In the genomic region with DNA sequence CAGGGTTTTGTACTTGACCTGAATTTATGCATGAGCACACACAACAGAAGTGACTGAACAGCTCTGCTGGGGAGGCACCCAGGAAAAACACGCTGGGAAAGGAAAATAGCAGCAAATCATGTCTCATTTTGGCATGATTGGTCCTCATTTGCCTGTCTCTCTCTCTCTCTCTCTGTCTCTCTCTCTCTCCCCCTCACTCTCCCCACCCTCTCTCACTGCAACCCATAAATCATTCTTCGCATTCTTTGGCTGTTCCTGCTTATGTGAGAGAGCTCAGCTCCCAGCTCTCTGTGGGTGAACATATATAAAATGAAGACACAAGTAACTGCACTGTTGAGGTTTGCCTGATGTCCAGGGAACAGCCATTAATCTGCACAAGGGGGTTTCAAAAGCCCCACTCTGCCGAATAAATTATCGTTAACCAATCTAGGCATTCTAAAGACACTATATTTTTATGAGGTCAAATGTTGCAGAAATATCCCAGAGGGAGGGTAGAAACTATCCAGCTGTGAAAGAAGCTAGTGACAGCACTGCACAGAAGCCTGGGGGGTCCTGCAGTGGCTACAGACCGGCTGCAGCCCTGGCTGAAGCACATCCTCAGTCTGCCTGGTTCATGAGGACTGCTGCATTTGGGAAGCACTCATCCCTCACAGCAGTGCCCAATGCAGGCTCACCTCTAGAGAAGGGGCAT, we compare ENCODE assay signal across 1 cellular context.
TF ChIP-seq lines count a peak whose summit lies in the region.

No MANE protein-coding gene starts in this region.

TF ChIP-seq in SK-N-SH, 30 proteins besides CTCF, POLR2A, EP300 and RAD21 (continued from another document):
- peak; percentile 79 for TF ChIP-seq TEAD4 (IDR thresholded peaks at IDR 0.05; ENCODE audit: borderline replicate concordance, insufficient read depth)
- TF ChIP-seq, protein P1, sequence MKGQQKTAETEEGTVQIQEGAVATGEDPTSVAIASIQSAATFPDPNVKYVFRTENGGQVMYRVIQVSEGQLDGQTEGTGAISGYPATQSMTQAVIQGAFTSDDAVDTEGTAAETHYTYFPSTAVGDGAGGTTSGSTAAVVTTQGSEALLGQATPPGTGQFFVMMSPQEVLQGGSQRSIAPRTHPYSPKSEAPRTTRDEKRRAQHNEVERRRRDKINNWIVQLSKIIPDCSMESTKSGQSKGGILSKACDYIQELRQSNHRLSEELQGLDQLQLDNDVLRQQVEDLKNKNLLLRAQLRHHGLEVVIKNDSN (IDR thresholded peaks at IDR 0.05; ENCODE audit: borderline replicate concordance, low read depth), result no peak
- TF ChIP-seq FOXM1 (IDR thresholded peaks at IDR 0.05; ENCODE audit: low read depth), result no peak
- TF ChIP-seq CHD2 (IDR thresholded peaks at IDR 0.05; ENCODE audit: low read length, partially characterized antibody), result no peak
- no peak for TF ChIP-seq GATA2 (CRISPR knock-in tag; IDR thresholded peaks at IDR 0.05)
- no peak for TF ChIP-seq SMC3 (IDR thresholded peaks at IDR 0.05; ENCODE audit: low read depth, low read length)
- no peak for TF ChIP-seq ELF1 (IDR thresholded peaks at IDR 0.05)
- TF ChIP-seq RFX5 (IDR thresholded peaks at IDR 0.05; ENCODE audit: low read length), result no peak
- TF ChIP-seq, protein P2, sequence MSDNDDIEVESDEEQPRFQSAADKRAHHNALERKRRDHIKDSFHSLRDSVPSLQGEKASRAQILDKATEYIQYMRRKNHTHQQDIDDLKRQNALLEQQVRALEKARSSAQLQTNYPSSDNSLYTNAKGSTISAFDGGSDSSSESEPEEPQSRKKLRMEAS (IDR thresholded peaks at IDR 0.05; ENCODE audit: low read depth), result peak; percentile 43; the same call in 1 of the 2 replicates
- TF ChIP-seq RCOR1 (IDR thresholded peaks at IDR 0.05; ENCODE audit: low read length), result no peak
- TF ChIP-seq POLR2AphosphoS5 (IDR thresholded peaks at IDR 0.05; ENCODE audit: low read depth, low read length), result peak; percentile 44; the same call in 1 of the 2 replicates
- TF ChIP-seq FOSL2 (IDR thresholded peaks at IDR 0.05; ENCODE audit: borderline replicate concordance, low read depth), result peak; percentile 20; the same call in 1 of the 2 replicates
- TF ChIP-seq, protein P3, sequence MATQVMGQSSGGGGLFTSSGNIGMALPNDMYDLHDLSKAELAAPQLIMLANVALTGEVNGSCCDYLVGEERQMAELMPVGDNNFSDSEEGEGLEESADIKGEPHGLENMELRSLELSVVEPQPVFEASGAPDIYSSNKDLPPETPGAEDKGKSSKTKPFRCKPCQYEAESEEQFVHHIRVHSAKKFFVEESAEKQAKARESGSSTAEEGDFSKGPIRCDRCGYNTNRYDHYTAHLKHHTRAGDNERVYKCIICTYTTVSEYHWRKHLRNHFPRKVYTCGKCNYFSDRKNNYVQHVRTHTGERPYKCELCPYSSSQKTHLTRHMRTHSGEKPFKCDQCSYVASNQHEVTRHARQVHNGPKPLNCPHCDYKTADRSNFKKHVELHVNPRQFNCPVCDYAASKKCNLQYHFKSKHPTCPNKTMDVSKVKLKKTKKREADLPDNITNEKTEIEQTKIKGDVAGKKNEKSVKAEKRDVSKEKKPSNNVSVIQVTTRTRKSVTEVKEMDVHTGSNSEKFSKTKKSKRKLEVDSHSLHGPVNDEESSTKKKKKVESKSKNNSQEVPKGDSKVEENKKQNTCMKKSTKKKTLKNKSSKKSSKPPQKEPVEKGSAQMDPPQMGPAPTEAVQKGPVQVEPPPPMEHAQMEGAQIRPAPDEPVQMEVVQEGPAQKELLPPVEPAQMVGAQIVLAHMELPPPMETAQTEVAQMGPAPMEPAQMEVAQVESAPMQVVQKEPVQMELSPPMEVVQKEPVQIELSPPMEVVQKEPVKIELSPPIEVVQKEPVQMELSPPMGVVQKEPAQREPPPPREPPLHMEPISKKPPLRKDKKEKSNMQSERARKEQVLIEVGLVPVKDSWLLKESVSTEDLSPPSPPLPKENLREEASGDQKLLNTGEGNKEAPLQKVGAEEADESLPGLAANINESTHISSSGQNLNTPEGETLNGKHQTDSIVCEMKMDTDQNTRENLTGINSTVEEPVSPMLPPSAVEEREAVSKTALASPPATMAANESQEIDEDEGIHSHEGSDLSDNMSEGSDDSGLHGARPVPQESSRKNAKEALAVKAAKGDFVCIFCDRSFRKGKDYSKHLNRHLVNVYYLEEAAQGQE (IDR thresholded peaks at IDR 0.05; ENCODE audit: low read depth, low read length), result 0 out of 2 replicates have a peak, but pooled peaks have one; percentile 56
- no peak for TF ChIP-seq NRF1 (IDR thresholded peaks at IDR 0.05; ENCODE audit: low read depth, low read length)
- peak; percentile 40; the same call in 1 of the 2 replicates for TF ChIP-seq TAF1 (IDR thresholded peaks at IDR 0.05; ENCODE audit: borderline replicate concordance, low read depth, low read length)
- TF ChIP-seq, protein P4, sequence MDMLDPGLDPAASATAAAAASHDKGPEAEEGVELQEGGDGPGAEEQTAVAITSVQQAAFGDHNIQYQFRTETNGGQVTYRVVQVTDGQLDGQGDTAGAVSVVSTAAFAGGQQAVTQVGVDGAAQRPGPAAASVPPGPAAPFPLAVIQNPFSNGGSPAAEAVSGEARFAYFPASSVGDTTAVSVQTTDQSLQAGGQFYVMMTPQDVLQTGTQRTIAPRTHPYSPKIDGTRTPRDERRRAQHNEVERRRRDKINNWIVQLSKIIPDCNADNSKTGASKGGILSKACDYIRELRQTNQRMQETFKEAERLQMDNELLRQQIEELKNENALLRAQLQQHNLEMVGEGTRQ (IDR thresholded peaks at IDR 0.05; ENCODE audit: borderline replicate concordance, low read depth, low read length), result no peak
- TF ChIP-seq, protein P5, sequence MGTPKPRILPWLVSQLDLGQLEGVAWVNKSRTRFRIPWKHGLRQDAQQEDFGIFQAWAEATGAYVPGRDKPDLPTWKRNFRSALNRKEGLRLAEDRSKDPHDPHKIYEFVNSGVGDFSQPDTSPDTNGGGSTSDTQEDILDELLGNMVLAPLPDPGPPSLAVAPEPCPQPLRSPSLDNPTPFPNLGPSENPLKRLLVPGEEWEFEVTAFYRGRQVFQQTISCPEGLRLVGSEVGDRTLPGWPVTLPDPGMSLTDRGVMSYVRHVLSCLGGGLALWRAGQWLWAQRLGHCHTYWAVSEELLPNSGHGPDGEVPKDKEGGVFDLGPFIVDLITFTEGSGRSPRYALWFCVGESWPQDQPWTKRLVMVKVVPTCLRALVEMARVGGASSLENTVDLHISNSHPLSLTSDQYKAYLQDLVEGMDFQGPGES (IDR thresholded peaks at IDR 0.05; ENCODE audit: low read depth, low read length), result no peak
- TF ChIP-seq SIN3A (IDR thresholded peaks at IDR 0.05; ENCODE audit: borderline replicate concordance, low read depth, low read length), result peak; percentile 70; the same call in 1 of the 2 replicates
- TF ChIP-seq, protein P6, sequence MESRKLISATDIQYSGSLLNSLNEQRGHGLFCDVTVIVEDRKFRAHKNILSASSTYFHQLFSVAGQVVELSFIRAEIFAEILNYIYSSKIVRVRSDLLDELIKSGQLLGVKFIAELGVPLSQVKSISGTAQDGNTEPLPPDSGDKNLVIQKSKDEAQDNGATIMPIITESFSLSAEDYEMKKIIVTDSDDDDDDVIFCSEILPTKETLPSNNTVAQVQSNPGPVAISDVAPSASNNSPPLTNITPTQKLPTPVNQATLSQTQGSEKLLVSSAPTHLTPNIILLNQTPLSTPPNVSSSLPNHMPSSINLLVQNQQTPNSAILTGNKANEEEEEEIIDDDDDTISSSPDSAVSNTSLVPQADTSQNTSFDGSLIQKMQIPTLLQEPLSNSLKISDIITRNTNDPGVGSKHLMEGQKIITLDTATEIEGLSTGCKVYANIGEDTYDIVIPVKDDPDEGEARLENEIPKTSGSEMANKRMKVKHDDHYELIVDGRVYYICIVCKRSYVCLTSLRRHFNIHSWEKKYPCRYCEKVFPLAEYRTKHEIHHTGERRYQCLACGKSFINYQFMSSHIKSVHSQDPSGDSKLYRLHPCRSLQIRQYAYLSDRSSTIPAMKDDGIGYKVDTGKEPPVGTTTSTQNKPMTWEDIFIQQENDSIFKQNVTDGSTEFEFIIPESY (IDR thresholded peaks at IDR 0.05; ENCODE audit: borderline replicate concordance, low read depth), result 0 out of 2 replicates have a peak, but pooled peaks have one; percentile 44
- TF ChIP-seq YY1 (IDR thresholded peaks at IDR 0.05; ENCODE audit: low read depth), result no peak
- TF ChIP-seq JUND (IDR thresholded peaks at IDR 0.05), result peak; percentile 69; the same call in 1 of the 2 replicates
TF ChIP-seq in SK-N-SH: peak in this region for 13.
